13 cellular contexts compared by ENCODE assay signal in genomic region chr1:212754715-212755114, GRCh38. TPM values are rescaled to one million over a fixed set of nuclear protein-coding genes. Genes with fewer than 3 reads are reported as not detected.
DNase-seq lines count a peak whose midpoint lies in the region; ATAC-seq and FAIRE-seq lines count a peak whose summit lies in the region.
"Had no signal": no experiment of that assay in that cellular context is flagged by ENCODE, and none has a peak within 500 bp of the region (broad histone marks: within the 10 kb centered on the region; RNA-seq: fewer than 3 reads in every experiment).

No MANE protein-coding gene starts in this region.

- H3K4me3 Mint-ChIP-seq in activated T-cell treated with anti-CD3 and anti-CD28 coated beads, Interleukin-2, amount 50 U/mL, for 24 hours, result peak overlapping the region; percentile 49
- H3K4me3 Mint-ChIP-seq: nephron progenitor cell had no signal

- in situ Hi-C loops in SK-MEL-5 (cut with HindIII; ENCODE audit: low pct_unique_long_range_greater_than_20kb, low sequenced_read_pairs), result no loop called here

- H3K36me3 Mint-ChIP-seq in activated T-cell treated with anti-CD3 and anti-CD28 coated beads, Interleukin-2, amount 50 U/mL, for 24 hours (ENCODE audit: low read depth), result peaks cover 9% of the 10 kb centered on the region

- H3K9me3 Mint-ChIP-seq in activated T-cell treated with anti-CD3 and anti-CD28 coated beads, Interleukin-2, amount 50 U/mL, for 24 hours, result no peaks in the 10 kb centered on the region
- H3K9me3 Mint-ChIP-seq: nephron progenitor cell had no signal

- ATAC-seq in GM18907 (IDR thresholded peaks at IDR 0.05; ENCODE audit: unreplicated experiment), result no peak

- H3K27me3 Mint-ChIP-seq in activated T-cell treated with anti-CD3 and anti-CD28 coated beads, Interleukin-2, amount 50 U/mL, for 24 hours, result no peaks in the 10 kb centered on the region

- no peak for FAIRE-seq in frontal cortex (lab: Jason Lieb, UNC)
- FAIRE-seq: H54 had no signal

- DNase-seq in activated T-cell treated with anti-CD3 and anti-CD28 coated beads, Interleukin-2, amount 50 U/mL, for 24 hours, result no peak
- no peak for DNase-seq in activated T-cell treated with anti-CD3 and anti-CD28 coated beads, Interleukin-2, amount 50 U/mL, for 48 hours
- peak; percentile 19 for DNase-seq in SK-MEL-5 (ENCODE audit: low read depth, low spot score)
- peak; percentile 20 to 41 for DNase-seq in frontal cortex (ENCODE audit: low spot score in 2 of 2)
- DNase-seq in putamen (ENCODE audit: low spot score), result peak; percentile 74
- no peak for DNase-seq in stimulated activated CD4-positive, alpha-beta T cell treated with anti-CD3 and anti-CD28 coated beads, Interleukin-1b, Interleukin-23, amount 100 ng/mL, for 48 hours
- no peak for DNase-seq in stimulated activated CD4-positive, alpha-beta T cell treated with anti-CD3 and anti-CD28 coated beads, Interleukin-12 subunit alpha, Interleukin-12 subunit beta, amount 100 ng/mL, for 4 hours
- DNase-seq: DND-41, NCI-H1092 treated with DMSO at 0.1 percent for 48 hours, NCI-H510A, nephron progenitor cell had no signal

- H3K4me1 Mint-ChIP-seq in activated T-cell treated with anti-CD3 and anti-CD28 coated beads, Interleukin-2, amount 50 U/mL, for 24 hours (ENCODE audit: low read depth), result peaks cover 53% of the 10 kb centered on the region

- peak overlapping the region; percentile 66 for H3K27ac Mint-ChIP-seq in activated T-cell treated with anti-CD3 and anti-CD28 coated beads, Interleukin-2, amount 50 U/mL, for 24 hours
- H3K27ac Mint-ChIP-seq: nephron progenitor cell had no signal

RNA-seq across cellular contexts. Expression of gene NSL1, which starts 36.9 kb away (rescaled TPM):
- total RNA-seq in SK-MEL-5 (2014; rRNA removed; shearing (Covaris generic)), result 34.7 and 42.5 TPM in 2 replicates
- 29.3 and 30.0 TPM in 2 replicates for polyA plus RNA-seq in SK-MEL-5 (2015; cell fraction: cytosol; rRNA removed)
- polyA plus RNA-seq in SK-MEL-5 (2015; cell fraction: nucleus; rRNA removed), result 7.5 and 11.2 TPM in 2 replicates
- total RNA-seq in frontal cortex, result 60.3 TPM

RNA-seq across cellular contexts. Expression of gene TATDN3, which starts 37.0 kb away (rescaled TPM):
- 29.9 and 33.5 TPM in 2 replicates for total RNA-seq in SK-MEL-5 (2014; rRNA removed; shearing (Covaris generic))
- polyA plus RNA-seq in SK-MEL-5 (2015; cell fraction: cytosol; rRNA removed), result 24.3 and 25.7 TPM in 2 replicates
- 12.4 and 16.4 TPM in 2 replicates for polyA plus RNA-seq in SK-MEL-5 (2015; cell fraction: nucleus; rRNA removed)
- 33.8 TPM for total RNA-seq in frontal cortex

RNA-seq across cellular contexts. Expression of gene BATF3, which starts 55.1 kb away (rescaled TPM):
- total RNA-seq in SK-MEL-5 (2014; rRNA removed; shearing (Covaris generic)), result 6.9 and 7.4 TPM in 2 replicates
- 3.6 and 8.5 TPM in 2 replicates for polyA plus RNA-seq in SK-MEL-5 (2015; cell fraction: cytosol; rRNA removed)
- 3.0 and 6.1 TPM in 2 replicates for polyA plus RNA-seq in SK-MEL-5 (2015; cell fraction: nucleus; rRNA removed)
- 5.7 TPM for total RNA-seq in frontal cortex

Comparison
In these comparisons a context has a peak if more than half of its experiments do, and no peak if none do; other contexts are left out.
1. DNase-seq: peak in SK-MEL-5 (single experiment), frontal cortex (2 of 2) and putamen (single experiment); none in activated T-cell treated with anti-CD3 and anti-CD28 coated beads, Interleukin-2, amount 50 U/mL, for 24 hours (single experiment), activated T-cell treated with anti-CD3 and anti-CD28 coated beads, Interleukin-2, amount 50 U/mL, for 48 hours (0 of 2), stimulated activated CD4-positive, alpha-beta T cell treated with anti-CD3 and anti-CD28 coated beads, Interleukin-1b, Interleukin-23, amount 100 ng/mL, for 48 hours (single experiment) and stimulated activated CD4-positive, alpha-beta T cell treated with anti-CD3 and anti-CD28 coated beads, Interleukin-12 subunit alpha, Interleukin-12 subunit beta, amount 100 ng/mL, for 4 hours (single experiment).